14 cellular contexts compared by ENCODE assay signal in genomic region chr17:62614142-62614541, GRCh38. TPM values are rescaled to one million over a fixed set of nuclear protein-coding genes. Genes with fewer than 3 reads are reported as not detected.
DNase-seq lines count a peak whose midpoint lies in the region; ATAC-seq and TF ChIP-seq lines count a peak whose summit lies in the region.
"Had no signal": no experiment of that assay in that cellular context is flagged by ENCODE, and none has a peak within 500 bp of the region (broad histone marks: within the 10 kb centered on the region; RNA-seq: fewer than 3 reads in every experiment).

No MANE protein-coding gene starts in this region.

- DNase-seq in AG08396 (ENCODE audit: low spot score) (peak; percentile 42), HT1080 (ENCODE audit: low read depth) (peak; percentile 55), astrocyte of the spinal cord (ENCODE audit: low read depth, low spot score) (peak; percentile 87), left lung (no peak), colonic mucosa (no peak), body of pancreas (no peak)
- DNase-seq: activated B cell treated with CpG ODN at 0.5 μM for 24 hours; activated T-cell treated with anti-CD3 and anti-CD28 coated beads, Interleukin-2, amount 50 U/mL, for 1 hour; CD4-positive, CD25-positive, alpha-beta regulatory T cell; cerebellar nuclear complex; lower lobe of right lung; testis had no signal

- in situ Hi-C loops in astrocyte of the spinal cord (cut with HindIII; ENCODE audit: low sequenced_read_pairs), result no loop called here

- H3K27ac ChIP-seq in left lung (no peak overlapping the region), colonic mucosa (no peak overlapping the region), body of pancreas (no peak overlapping the region)
- H3K27ac ChIP-seq: lower lobe of right lung, testis had no signal

- ATAC-seq in left lung (peak; percentile 36), GM18867 (IDR thresholded peaks at IDR 0.05; ENCODE audit: unreplicated experiment) (no peak), HG02840 (IDR thresholded peaks at IDR 0.05; ENCODE audit: low FRiP score, unreplicated experiment) (no peak), body of pancreas (no peak)
- ATAC-seq: lower lobe of right lung had no signal

- no peak for TF ChIP-seq CTCF in astrocyte of the spinal cord (IDR thresholded peaks at IDR 0.05; ENCODE audit: low read depth, low read length)
- TF ChIP-seq CTCF in left lung (IDR thresholded peaks at IDR 0.05), result no peak
- TF ChIP-seq CTCF in colonic mucosa (IDR thresholded peaks at IDR 0.05), result no peak
- TF ChIP-seq CTCF in body of pancreas (IDR thresholded peaks at IDR 0.05), result no peak

- H3K36me3 ChIP-seq in left lung (peaks cover 0 to 80% of the 10 kb centered on the region in 2 donors), colonic mucosa (peaks cover under 1% of the 10 kb centered on the region), body of pancreas (replicated peaks in 1 of 2; ENCODE audit: insufficient read depth in 1 of 2, low read depth in 2 of 2) (peaks cover 0 to 9% of the 10 kb centered on the region in 2 donors)

- no peak for TF ChIP-seq POLR2A in body of pancreas (IDR thresholded peaks at IDR 0.05)

- H3K4me3 ChIP-seq in astrocyte of the spinal cord (ENCODE audit: low read depth, low read length) (no peak overlapping the region), left lung (no peak overlapping the region), colonic mucosa (no peak overlapping the region), body of pancreas (no peak overlapping the region)
- H3K4me3 ChIP-seq: lower lobe of right lung, testis had no signal

- intact Hi-C loops in left lung (cut with DNase I) (no loop called here), colonic mucosa (cut with DNase I) (no loop called here), body of pancreas (cut with DNase I) (no loop called here)

- WGBS in body of pancreas, 2 donors, result 79 to 81% methylated on average over 6 of the region's 6 CpGs

- H3K4me1 ChIP-seq in left lung (no peaks in the 10 kb centered on the region), colonic mucosa (no peaks in the 10 kb centered on the region), body of pancreas (no peaks in the 10 kb centered on the region)
- H3K4me1 ChIP-seq: lower lobe of right lung had no signal

- no peak overlapping the region for H3K9ac ChIP-seq in colonic mucosa (ENCODE audit: low read depth in 2 of 2, low read length in 2 of 2)

- H3K27me3 ChIP-seq in left lung (no peaks in the 10 kb centered on the region), colonic mucosa (no peaks in the 10 kb centered on the region), body of pancreas (no peaks in the 10 kb centered on the region)
- H3K27me3 ChIP-seq: testis had no signal

- H3K9me3 ChIP-seq in left lung, result no peaks in the 10 kb centered on the region
- no peaks in the 10 kb centered on the region for H3K9me3 ChIP-seq in colonic mucosa
- no peaks in the 10 kb centered on the region for H3K9me3 ChIP-seq in body of pancreas
- H3K9me3 ChIP-seq: lower lobe of right lung, testis had no signal

RNA-seq across cellular contexts. Expression of gene MRC2, which starts 13.3 kb away (rescaled TPM):
- 69.9 and 70.5 TPM in 2 replicates for total RNA-seq in HT1080 (2014; rRNA removed; shearing (Covaris generic))
- 53.5 and 56.0 TPM in 2 replicates for polyA plus RNA-seq in HT1080 (2015; cell fraction: cytosol; rRNA removed)
- polyA plus RNA-seq in HT1080 (2015; cell fraction: nucleus; rRNA removed), result 234 and 254 TPM in 2 replicates
- total RNA-seq in left lung (100 to 1,000 TPM in 1 of 2 donors, 10 to 100 TPM in 1; 93.3 to 151 TPM), colonic mucosa (10 to 100 TPM in 1 of 2 donors, 1 to 10 TPM in 1; 6.4 to 10.9 TPM), body of pancreas (10 to 100 TPM in 1 of 2 donors, 1 to 10 TPM in 1; 7.0 to 22.1 TPM)

Comparison
In these comparisons a context has a peak if more than half of its experiments do, and no peak if none do; other contexts are left out.
1. DNase-seq: peak in AG08396 (single experiment), HT1080 (single experiment) and astrocyte of the spinal cord (single experiment); none in left lung (0 of 2), colonic mucosa (single experiment) and body of pancreas (0 of 4).